18 cellular contexts compared by ENCODE assay signal in the genomic region with DNA sequence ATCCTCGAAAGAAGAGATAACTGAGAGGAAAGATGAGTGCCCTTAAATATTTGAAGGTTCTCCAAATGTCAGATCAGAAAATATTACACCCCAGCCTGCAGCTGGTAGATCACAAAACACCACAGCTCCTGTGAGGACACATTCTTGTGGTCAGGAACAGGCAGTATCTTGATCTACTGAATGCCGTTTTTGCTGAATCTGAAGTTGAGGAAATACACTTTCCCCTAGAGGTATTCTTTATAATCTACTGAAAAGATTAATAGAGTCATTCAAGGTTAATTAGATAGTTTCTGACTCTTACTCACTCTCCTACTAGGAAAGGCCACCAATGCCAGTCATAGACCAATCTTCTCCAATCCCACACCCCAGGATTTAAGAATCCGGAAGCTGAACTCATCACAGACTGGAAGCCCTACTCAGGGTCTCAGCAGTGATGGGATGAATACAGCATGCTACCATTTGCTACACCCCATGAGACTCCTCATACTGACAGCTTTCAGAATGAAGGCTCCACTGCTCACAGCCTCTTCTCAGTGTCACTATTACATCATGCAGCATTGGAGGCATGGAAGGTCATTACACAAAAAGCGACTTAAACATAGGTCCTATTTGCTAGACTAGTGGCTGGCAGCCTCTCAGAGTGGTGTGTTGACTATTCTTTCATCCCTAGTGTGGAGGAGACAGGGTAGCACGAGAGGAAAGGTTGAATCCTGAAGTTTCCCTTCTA.
DNase-seq lines count a peak whose midpoint lies in the region; ATAC-seq, FAIRE-seq and TF ChIP-seq lines count a peak whose summit lies in the region.
"Had no signal": no experiment of that assay in that cellular context is flagged by ENCODE, and none has a peak within 500 bp of the region (broad histone marks: within the 10 kb centered on the region; RNA-seq: fewer than 3 reads in every experiment).

No MANE protein-coding gene starts in this region.

- dilution Hi-C loops in keratinocyte (cut with MboI; ENCODE audit: extremely low pct_ligation_motif_present, low sequenced_read_pairs), result no loop called here

- DNase-seq in EL (peak; percentile 34), M059J (ENCODE audit: low read depth) (peak; percentile 89), amniotic epithelial cell (ENCODE audit: low read depth) (peak; percentile 62), keratinocyte (ENCODE audit: low read depth, low spot score) (no peak), NCI-H82 treated with DMSO at 0.1 percent for 48 hours (lab: John Stamatoyannopoulos, UW; ENCODE audit: unreplicated experiment) (no peak), mucosa of descending colon (no peak)
- DNase-seq: activated CD4-positive, alpha-beta T cell treated with anti-CD3 and anti-CD28 coated beads, Interleukin-2, amount 10 ng/mL, durations not matched to agents 7 days and 5 days; activated CD8-positive, alpha-beta memory T cell treated with anti-CD3 and anti-CD28 coated beads, Interleukin-2, amount 50 U/mL, for 48 hours; colonic mucosa; left cardiac atrium; NCI-H1436; NCI-H774; ovary; Peyer's patch; uterus had no signal

- H3K36me3 ChIP-seq in keratinocyte (ENCODE audit: control insufficient read depth in 2 of 2, extremely low read depth in 1 of 2, insufficient read depth in 2 of 2, low read length in 2 of 2) (no peaks in the 10 kb centered on the region), mucosa of descending colon (ENCODE audit: low read depth) (no peaks in the 10 kb centered on the region)
- H3K36me3 ChIP-seq: colonic mucosa, ovary, Peyer's patch, uterus had no signal

- peak overlapping the region; percentile 23 for H3K4me2 ChIP-seq in keratinocyte (ENCODE audit: control insufficient read depth, extremely low read depth, insufficient read depth, low read depth, low read length)

- peak overlapping the region; percentile 19 for H3K27ac ChIP-seq in keratinocyte (ENCODE audit: control insufficient read depth, insufficient read depth, low read length)
- H3K27ac ChIP-seq: colonic mucosa, ovary, Peyer's patch, uterus had no signal

- no peak overlapping the region for H3K4me3 ChIP-seq in keratinocyte (ENCODE audit: control insufficient read depth in 2 of 3, extremely low read depth in 1 of 3, insufficient read depth in 2 of 3, low read depth in 1 of 3, low read length in 3 of 3)
- no peak overlapping the region for H3K4me3 ChIP-seq in mucosa of descending colon
- H3K4me3 ChIP-seq: colonic mucosa, ovary, Peyer's patch, uterus had no signal

- TF ChIP-seq CTCF in keratinocyte (optimal IDR thresholded peaks at IDR 0.05 in 1 of 3, IDR thresholded peaks at IDR 0.05 in 1 of 3, conservative IDR thresholded peaks at IDR 0.05 in 1 of 3; ENCODE audit: extremely low read depth in 1 of 3, insufficient read depth in 2 of 3, low read length in 3 of 3) (no peak), mucosa of descending colon (IDR thresholded peaks at IDR 0.05) (no peak)

- H3K4me1 ChIP-seq in keratinocyte (ENCODE audit: control insufficient read depth, extremely low read depth, insufficient read depth, low read length) (peaks cover 44% of the 10 kb centered on the region), mucosa of descending colon (ENCODE audit: low read depth) (no peaks in the 10 kb centered on the region)
- H3K4me1 ChIP-seq: colonic mucosa, Peyer's patch, uterus had no signal

- no peak overlapping the region for H2AFZ ChIP-seq in keratinocyte (ENCODE audit: control insufficient read depth, low read length)

- peak; percentile 90 for FAIRE-seq in keratinocyte (lab: Jason Lieb, UNC)
- FAIRE-seq: frontal cortex had no signal

- intact Hi-C loops in mucosa of descending colon (cut with DNase I, micrococcal nuclease), result no loop called here

- H3K9me1 ChIP-seq in keratinocyte (ENCODE audit: control insufficient read depth, extremely low read depth, insufficient read depth, low read length), result no peaks in the 10 kb centered on the region

- H3K9me3 ChIP-seq in keratinocyte (ENCODE audit: control insufficient read depth, low read depth, low read length) (no peaks in the 10 kb centered on the region), mucosa of descending colon (no peaks in the 10 kb centered on the region)
- H3K9me3 ChIP-seq: colonic mucosa, ovary, Peyer's patch, uterus had no signal

- H3K79me2 ChIP-seq in keratinocyte (ENCODE audit: control insufficient read depth, insufficient read depth, low read length), result no peaks in the 10 kb centered on the region

- H3K27me3 ChIP-seq in keratinocyte (ENCODE audit: control insufficient read depth, extremely low read depth, insufficient read depth, low read length), result no peaks in the 10 kb centered on the region
- H3K27me3 ChIP-seq: colonic mucosa, ovary, Peyer's patch, uterus had no signal

- H4K20me1 ChIP-seq in keratinocyte (ENCODE audit: control insufficient read depth, extremely low read depth, insufficient read depth, low read length), result no peaks in the 10 kb centered on the region

- H3K9ac ChIP-seq in keratinocyte (ENCODE audit: control insufficient read depth, extremely low read depth, insufficient read depth, low read length), result no peak overlapping the region

- ATAC-seq in GM18868 (IDR thresholded peaks at IDR 0.05; ENCODE audit: unreplicated experiment) (no peak), HG03135 (IDR thresholded peaks at IDR 0.05; ENCODE audit: unreplicated experiment) (no peak), mucosa of descending colon (no peak)
- ATAC-seq: left cardiac atrium had no signal

Comparison
In these comparisons a context has a peak if more than half of its experiments do, and no peak if none do; other contexts are left out.
1. DNase-seq: peak in EL (single experiment), M059J (single experiment) and amniotic epithelial cell (single experiment); none in keratinocyte (single experiment), NCI-H82 treated with DMSO at 0.1 percent for 48 hours (single experiment) and mucosa of descending colon (0 of 3).